In the genomic region with DNA sequence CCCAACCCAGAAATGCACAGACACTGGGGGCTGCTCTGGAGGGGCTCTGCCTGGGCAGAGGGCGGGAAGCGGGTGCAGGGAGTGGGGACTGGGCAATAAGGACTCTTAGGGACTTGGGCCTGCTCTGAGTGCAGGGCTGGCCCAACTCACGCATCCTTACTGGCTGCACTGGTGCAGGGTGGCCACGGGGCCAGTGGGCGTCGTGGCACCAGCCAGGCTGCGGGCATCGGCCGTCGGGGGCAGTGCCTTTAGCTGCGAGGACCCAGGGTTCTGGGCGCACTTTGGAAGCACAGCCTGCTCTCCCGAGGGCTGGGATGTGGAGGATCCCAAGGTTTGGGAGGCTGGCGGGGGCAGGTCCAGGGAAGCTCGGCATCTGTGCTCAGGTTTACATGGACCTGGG, we compare ENCODE assay signal across 1 cellular context.
TF ChIP-seq lines count a peak whose summit lies in the region.

No MANE protein-coding gene starts in this region.

TF ChIP-seq in H1, 55 proteins besides CTCF, POLR2A, EP300 and RAD21:
- TF ChIP-seq SIX5 (IDR thresholded peaks at IDR 0.05; ENCODE audit: low read depth, low read length), result no peak
- no peak for TF ChIP-seq CBX5 (IDR thresholded peaks at IDR 0.05; ENCODE audit: low read depth, low read length)
- no peak for TF ChIP-seq CHD2 (IDR thresholded peaks at IDR 0.05; ENCODE audit: low read length)
- no peak for TF ChIP-seq SIN3A (conservative IDR thresholded peaks at IDR 0.05 in 1 of 2, IDR thresholded peaks at IDR 0.05 in 1 of 2; ENCODE audit: low read depth in 1 of 2, low read length in 2 of 2)
- TF ChIP-seq SUZ12 (IDR thresholded peaks at IDR 0.05; ENCODE audit: low read length), result no peak
- TF ChIP-seq, protein P1, sequence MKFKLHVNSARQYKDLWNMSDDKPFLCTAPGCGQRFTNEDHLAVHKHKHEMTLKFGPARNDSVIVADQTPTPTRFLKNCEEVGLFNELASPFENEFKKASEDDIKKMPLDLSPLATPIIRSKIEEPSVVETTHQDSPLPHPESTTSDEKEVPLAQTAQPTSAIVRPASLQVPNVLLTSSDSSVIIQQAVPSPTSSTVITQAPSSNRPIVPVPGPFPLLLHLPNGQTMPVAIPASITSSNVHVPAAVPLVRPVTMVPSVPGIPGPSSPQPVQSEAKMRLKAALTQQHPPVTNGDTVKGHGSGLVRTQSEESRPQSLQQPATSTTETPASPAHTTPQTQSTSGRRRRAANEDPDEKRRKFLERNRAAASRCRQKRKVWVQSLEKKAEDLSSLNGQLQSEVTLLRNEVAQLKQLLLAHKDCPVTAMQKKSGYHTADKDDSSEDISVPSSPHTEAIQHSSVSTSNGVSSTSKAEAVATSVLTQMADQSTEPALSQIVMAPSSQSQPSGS (IDR thresholded peaks at IDR 0.05; ENCODE audit: low read length), result no peak
